ENCODE assay signal across 13 cellular contexts in genomic region chr10:49281461-49281860, GRCh38. TPM values are rescaled to one million over a fixed set of nuclear protein-coding genes. Genes with fewer than 3 reads are reported as not detected.
DNase-seq lines count a peak whose midpoint lies in the region; ATAC-seq, FAIRE-seq and TF ChIP-seq lines count a peak whose summit lies in the region.
"Had no signal": no experiment of that assay in that cellular context is flagged by ENCODE, and none has a peak within 500 bp of the region (broad histone marks: within the 10 kb centered on the region; RNA-seq: fewer than 3 reads in every experiment).

No MANE protein-coding gene starts in this region.

- H3K9me3 ChIP-seq in OCI-LY7 (ENCODE audit: low read length) (no peaks in the 10 kb centered on the region), iPS DF 6.9 (ENCODE audit: control insufficient read depth, insufficient read depth, low read length) (no peaks in the 10 kb centered on the region), upper lobe of right lung (no peaks in the 10 kb centered on the region), kidney (ENCODE audit: control insufficient read depth in 1 of 2, low read length in 2 of 2) (no peaks in the 10 kb centered on the region)
- H3K9me3 ChIP-seq: upper lobe of left lung had no signal

- intact Hi-C loops in OCI-LY7 (cut with micrococcal nuclease; ENCODE audit: unreplicated experiment), result no loop called here
- intact Hi-C loops in upper lobe of right lung (cut with DNase I), result no loop called here
- intact Hi-C loops in kidney (cut with DNase I), result no loop called here

- DNase-seq in stimulated activated CD4-positive, alpha-beta T cell treated with anti-CD3 and anti-CD28 coated beads, Interleukin-15, amount 100 ng/mL, for 24 hours, result peak; percentile 8
- no peak for DNase-seq in stimulated activated CD4-positive, alpha-beta T cell treated with anti-CD3 and anti-CD28 coated beads, Interleukin-4, amount 100 ng/mL, for 1 hour
- DNase-seq in OCI-LY7 (ENCODE audit: low spot score) (no peak), iPS DF 6.9 (ENCODE audit: low read depth, low spot score) (peak; percentile 25), upper lobe of right lung (peak; percentile 52), kidney (no peak), GM12892 (ENCODE audit: insufficient read length) (no peak), germinal center (ENCODE audit: low spot score) (no peak)
- DNase-seq: hippocampal formation, midbrain, NCI-H510A, upper lobe of left lung had no signal

- H2AFZ ChIP-seq in OCI-LY7 (ENCODE audit: low read length), result no peak overlapping the region

- CTCF ChIA-PET in OCI-LY7 (lab: Charles Lee; ENCODE audit: unreplicated experiment), result no interaction called here

- H3K9me2 ChIP-seq in OCI-LY7 (ENCODE audit: insufficient read depth, low read length), result no peaks in the 10 kb centered on the region

- no peak overlapping the region for H3K27ac ChIP-seq in OCI-LY7 (ENCODE audit: low read depth, low read length, poor library complexity, severe bottlenecking)
- H3K27ac ChIP-seq in iPS DF 6.9 (ENCODE audit: low read length), result no peak overlapping the region
- H3K27ac ChIP-seq in upper lobe of right lung, result no peak overlapping the region
- no peak overlapping the region for H3K27ac ChIP-seq in kidney (ENCODE audit: low read depth in 2 of 2, low read length in 2 of 2)
- H3K27ac ChIP-seq: upper lobe of left lung had no signal

- no peaks in the 10 kb centered on the region for H3K27me3 ChIP-seq in iPS DF 6.9 (ENCODE audit: control insufficient read depth, insufficient read depth, low read length)
- no peaks in the 10 kb centered on the region for H3K27me3 ChIP-seq in upper lobe of right lung
- H3K27me3 ChIP-seq: BLaER1 treated with 17β-estradiol and CSF1 and Interleukin-3, amounts not matched to agents 10 nM and 100 nM; upper lobe of left lung had no signal

- no peaks in the 10 kb centered on the region for H3K79me2 ChIP-seq in OCI-LY7 (ENCODE audit: insufficient read depth, low read depth, low read length)

- no peak overlapping the region for H3K4me2 ChIP-seq in OCI-LY7 (ENCODE audit: low read length)

- H3K4me1 ChIP-seq in OCI-LY7 (ENCODE audit: insufficient read depth, low read length, poor library complexity, severe bottlenecking), result no peaks in the 10 kb centered on the region
- H3K4me1 ChIP-seq in iPS DF 6.9 (ENCODE audit: control insufficient read depth, insufficient read depth, low read length), result no peaks in the 10 kb centered on the region
- no peaks in the 10 kb centered on the region for H3K4me1 ChIP-seq in upper lobe of right lung
- no peaks in the 10 kb centered on the region for H3K4me1 ChIP-seq in kidney (ENCODE audit: control insufficient read depth in 1 of 2, insufficient read depth in 1 of 2, low read depth in 1 of 2, low read length in 2 of 2)
- H3K4me1 ChIP-seq: upper lobe of left lung had no signal

- TF ChIP-seq CTCF in OCI-LY7 (conservative IDR thresholded peaks at IDR 0.05; ENCODE audit: low read length), result peak; percentile 75
- TF ChIP-seq CTCF in upper lobe of right lung (IDR thresholded peaks at IDR 0.05), result no peak
- TF ChIP-seq CTCF in kidney (IDR thresholded peaks at IDR 0.05; ENCODE audit: borderline replicate concordance, extremely low read depth, insufficient read depth), result no peak

- WGBS in iPS DF 6.9 (ENCODE audit: insufficient coverage, insufficient read length), result no CpG with 5 or more reads among the region's 13 CpGs

- H3K36me3 ChIP-seq in OCI-LY7 (ENCODE audit: insufficient read depth, low read length) (no peaks in the 10 kb centered on the region), iPS DF 6.9 (ENCODE audit: control insufficient read depth, insufficient read depth, low read length) (no peaks in the 10 kb centered on the region), upper lobe of right lung (no peaks in the 10 kb centered on the region), kidney (ENCODE audit: control insufficient read depth in 1 of 2, insufficient read depth in 2 of 2, low read length in 2 of 2) (no peaks in the 10 kb centered on the region)
- H3K36me3 ChIP-seq: BLaER1 treated with 17β-estradiol and CSF1 and Interleukin-3, amounts not matched to agents 10 nM and 100 nM; upper lobe of left lung had no signal

- TF ChIP-seq POLR2A in GM12892 (IDR thresholded peaks at IDR 0.05; ENCODE audit: low read depth, low read length), result no peak

- ATAC-seq in upper lobe of right lung, result no peak

- H3K9ac ChIP-seq in kidney (ENCODE audit: low read length in 2 of 2), result no peak overlapping the region
- H3K9ac ChIP-seq: BLaER1 treated with 17β-estradiol and CSF1 and Interleukin-3, amounts not matched to agents 10 nM and 100 nM had no signal

- H3K4me3 ChIP-seq in OCI-LY7 (ENCODE audit: low read depth, low read length, poor library complexity, severe bottlenecking), result no peak overlapping the region
- H3K4me3 ChIP-seq in iPS DF 6.9 (ENCODE audit: low read length), result no peak overlapping the region
- no peak overlapping the region for H3K4me3 ChIP-seq in upper lobe of right lung
- no peak overlapping the region for H3K4me3 ChIP-seq in kidney (ENCODE audit: low read length in 2 of 2)
- H3K4me3 ChIP-seq: BLaER1 treated with 17β-estradiol and CSF1 and Interleukin-3, amounts not matched to agents 10 nM and 100 nM; upper lobe of left lung had no signal

- H4K20me1 ChIP-seq in OCI-LY7 (ENCODE audit: insufficient read depth, low read length), result no peaks in the 10 kb centered on the region
- H4K20me1 ChIP-seq: BLaER1 treated with 17β-estradiol and CSF1 and Interleukin-3, amounts not matched to agents 10 nM and 100 nM had no signal

- FAIRE-seq in kidney (lab: Jason Lieb, UNC) (no peak), GM12892 (lab: Jason Lieb, UNC) (no peak)

- no TSS peak for BruUV-seq in OCI-LY7 (replicated peaks; lab: Mats Ljungman, UMichigan)

- POLR2A ChIA-PET in OCI-LY7 (lab: Charles Lee), result no interaction called here

RNA-seq across cellular contexts. Expression of gene C10orf71, which starts 17.5 kb away (rescaled TPM):
- total RNA-seq in OCI-LY7 (2014; rRNA removed; shearing (Covaris generic)), result 0.03 and 0.06 TPM in 2 replicates
- total RNA-seq in OCI-LY7 (2022), result 0.08 and 0.24 TPM in 2 replicates
- total RNA-seq in upper lobe of right lung, result not detected
- not detected for total RNA-seq in kidney
- polyA plus RNA-seq in kidney (ENCODE audit: insufficient read depth, low read depth, low replicate concordance), result 0.28 TPM
- not detected for polyA plus RNA-seq in GM12892 (2012; ENCODE audit: missing spikeins)
- total RNA-seq: upper lobe of left lung had no signal

Comparison
In these comparisons a context has a peak if more than half of its experiments do, and no peak if none do; other contexts are left out.
1. DNase-seq: peak in stimulated activated CD4-positive, alpha-beta T cell treated with anti-CD3 and anti-CD28 coated beads, Interleukin-15, amount 100 ng/mL, for 24 hours (single experiment), iPS DF 6.9 (single experiment) and upper lobe of right lung (single experiment); none in stimulated activated CD4-positive, alpha-beta T cell treated with anti-CD3 and anti-CD28 coated beads, Interleukin-4, amount 100 ng/mL, for 1 hour (single experiment), OCI-LY7 (single experiment), kidney (single experiment), GM12892 (single experiment) and germinal center (single experiment).